ENCODE assay signal across 12 cellular contexts in genomic region chr9:129197978-129198736, GRCh38. TPM values are rescaled to one million over a fixed set of nuclear protein-coding genes. Genes with fewer than 3 reads are reported as not detected.
DNase-seq lines count a peak whose midpoint lies in the region; ATAC-seq and TF ChIP-seq lines count a peak whose summit lies in the region.
"Had no signal": no experiment of that assay in that cellular context is flagged by ENCODE, and none has a peak within 500 bp of the region (broad histone marks: within the 10 kb centered on the region; RNA-seq: fewer than 3 reads in every experiment).

No MANE protein-coding gene starts in this region.

- H3K36me3 Mint-ChIP-seq in H9 (ENCODE audit: insufficient read depth in 1 of 3, low read depth in 3 of 3) = no peaks in the 10 kb centered on the region

- no peak overlapping the region for H2BK120ac ChIP-seq in H9 (ENCODE audit: low read depth, low read length, poor library complexity, severe bottlenecking)

- no peak for ATAC-seq in HG02623 (IDR thresholded peaks at IDR 0.05; ENCODE audit: unreplicated experiment)
- ATAC-seq: naive thymus-derived CD4-positive, alpha-beta T cell had no signal

- no peak overlapping the region for H4K91ac ChIP-seq in H9 (ENCODE audit: insufficient read length, low read depth, low read length)

- H3K27me3 Mint-ChIP-seq in H9 (ENCODE audit: low read depth) = peaks cover 70% of the 10 kb centered on the region

- no peak overlapping the region for H3K56ac ChIP-seq in H9 (ENCODE audit: insufficient read length, low read depth, low read length)

- H4K20me1 ChIP-seq in H9 (ENCODE audit: control insufficient read depth, insufficient read depth, insufficient read length) = no peaks in the 10 kb centered on the region

- H3K27me3 ChIP-seq in H9 (ENCODE audit: insufficient read depth, low read length) (no peaks in the 10 kb centered on the region; the same call in 1 of the 2 replicates), brain microvascular endothelial cell (replicated peaks) (no peaks in the 10 kb centered on the region), skeletal muscle tissue (ENCODE audit: control insufficient read depth in 3 of 3, insufficient read depth in 3 of 3, low read length in 3 of 3) (peaks cover 14 to 20% (median 14%) of the 10 kb centered on the region in 3 donors), WERI-Rb-1 (ENCODE audit: insufficient read depth, low read depth, severe bottlenecking) (no peaks in the 10 kb centered on the region)
- H3K27me3 ChIP-seq: MG63 had no signal

- H2AFZ ChIP-seq in H9 (ENCODE audit: low read length) = no peak overlapping the region

- no peaks in the 10 kb centered on the region for H3K79me1 ChIP-seq in H9 (ENCODE audit: insufficient read depth, low read depth, low read length, poor library complexity, severe bottlenecking)

- H3K23ac ChIP-seq in H9 (ENCODE audit: insufficient read length, low read depth, low read length) = no peak overlapping the region

- H2BK12ac ChIP-seq in H9 (ENCODE audit: insufficient read length, low read depth, low read length) = no peak overlapping the region

- no CpG with 5 or more reads among the region's 26 CpGs for WGBS in H9 (ENCODE audit: extremely low coverage, insufficient read length, low lambda C conversion rate)

- H3K4ac ChIP-seq in H9 (ENCODE audit: low read depth, low read length) = no peak overlapping the region

- H3K4me1 ChIP-seq in H9 (ENCODE audit: insufficient read depth, low read length) (no peaks in the 10 kb centered on the region; the same call in 1 of the 2 replicates), skeletal muscle tissue (ENCODE audit: control insufficient read depth in 3 of 3, insufficient read depth in 3 of 3, low read length in 3 of 3) (peaks cover 7 to 13% (median 12%) of the 10 kb centered on the region in 3 donors)

- no peaks in the 10 kb centered on the region for H3K9me3 ChIP-seq in H9 (ENCODE audit: control insufficient read depth, low read depth, low read length)
- H3K9me3 ChIP-seq in skeletal muscle tissue (ENCODE audit: control insufficient read depth in 3 of 3, low read length in 3 of 3) = no peaks in the 10 kb centered on the region
- peaks cover 6% of the 10 kb centered on the region for H3K9me3 ChIP-seq in WERI-Rb-1 (ENCODE audit: severe bottlenecking)
- H3K9me3 ChIP-seq: MG63 had no signal

- 0 out of 2 replicates have a peak overlapping the region, but pooled peaks have one; percentile 25 for H3K14ac ChIP-seq in H9 (ENCODE audit: insufficient read depth, low read length)

- H3K9ac ChIP-seq in H9 (ENCODE audit: extremely low read depth, insufficient read length, low read length) (no peak overlapping the region), skeletal muscle tissue (ENCODE audit: low read depth in 1 of 3, low read length in 3 of 3) (peak overlapping the region; percentile 5 to 68 (median 19))

- no peaks in the 10 kb centered on the region for H3K36me3 ChIP-seq in brain microvascular endothelial cell (replicated peaks)
- H3K36me3 ChIP-seq in skeletal muscle tissue (ENCODE audit: control insufficient read depth in 3 of 3, insufficient read depth in 3 of 3, low read length in 3 of 3) = no peaks in the 10 kb centered on the region
- no peaks in the 10 kb centered on the region for H3K36me3 ChIP-seq in WERI-Rb-1
- H3K36me3 ChIP-seq: MG63 had no signal

- no peak overlapping the region for H4K5ac ChIP-seq in H9 (ENCODE audit: insufficient read length, low read depth, low read length)

- H3K4me3 ChIP-seq in brain microvascular endothelial cell (ENCODE audit: low read depth, low read length) = peak overlapping the region; percentile 30
- H3K4me3 ChIP-seq in skeletal muscle tissue (ENCODE audit: low read length in 3 of 3) = peak overlapping the region in 2 of 3 donors; percentile 6 to 18
- H3K4me3 ChIP-seq in WERI-Rb-1 (ENCODE audit: low read depth, low read length) = no peak overlapping the region
- H3K4me3 ChIP-seq: MG63 had no signal

- DNase-seq in H9 (no peak), brain microvascular endothelial cell (peak; percentile 84), islet precursor cell (peak; percentile 75), DMS 273 treated with DMSO at 0.1 percent for 48 hours (lab: John Stamatoyannopoulos, UW) (no peak), NCI-H187 (lab: John Stamatoyannopoulos, UW) (no peak), WERI-Rb-1 (no peak)
- DNase-seq: GF-D8; MG63; naive thymus-derived CD4-positive, alpha-beta T cell had no signal

- H3K4me1 Mint-ChIP-seq in H9 = peaks cover 17 to 29% of the 10 kb centered on the region in 2 experiments

- TF ChIP-seq CTCF in H9 (conservative IDR thresholded peaks at IDR 0.05) (no peak), brain microvascular endothelial cell (IDR thresholded peaks at IDR 0.05; ENCODE audit: low read depth, low read length, missing control alignments) (peak; percentile 31), WERI-Rb-1 (IDR thresholded peaks at IDR 0.05; ENCODE audit: low read depth, low read length) (no peak)

- no peaks in the 10 kb centered on the region for H3K9me3 Mint-ChIP-seq in H9
- H3K9me3 Mint-ChIP-seq: stimulated activated naive CD8-positive, alpha-beta T cell treated with anti-CD3 and anti-CD28 coated beads, Interleukin-15, Interleukin-2, amounts not matched to agents 100 ng/mL and 50 ng/mL, for 24 hours had no signal

- no peak overlapping the region for H3K27ac Mint-ChIP-seq in H9
- H3K27ac Mint-ChIP-seq: stimulated activated naive CD8-positive, alpha-beta T cell treated with anti-CD3 and anti-CD28 coated beads, Interleukin-15, Interleukin-2, amounts not matched to agents 100 ng/mL and 50 ng/mL, for 24 hours had no signal

- H3K27ac ChIP-seq in H9 (ENCODE audit: insufficient read length, low read depth, low read length) (no peak overlapping the region), brain microvascular endothelial cell (peak overlapping the region; percentile 89), skeletal muscle tissue (ENCODE audit: low read depth, low read length) (peak overlapping the region; percentile 66), WERI-Rb-1 (no peak overlapping the region)

- no peaks in the 10 kb centered on the region for H3K23me2 ChIP-seq in H9 (ENCODE audit: insufficient read length, low read depth, low read length, poor library complexity, severe bottlenecking)

- no peak overlapping the region for H3K18ac ChIP-seq in H9 (ENCODE audit: insufficient read length, low read depth, low read length)

- H2AK5ac ChIP-seq in H9 (ENCODE audit: insufficient read length, low read length) = no peak overlapping the region

- peak overlapping the region; percentile 21 for H3K4me2 ChIP-seq in H9 (ENCODE audit: insufficient read depth, insufficient read length, low read length)

- no peak overlapping the region for H4K8ac ChIP-seq in H9 (replicated peaks; ENCODE audit: insufficient read length, low read depth, low read length)

- H2BK15ac ChIP-seq in H9 (ENCODE audit: low read depth, low read length) = no peak overlapping the region

- H2BK5ac ChIP-seq in H9 (ENCODE audit: insufficient read length, low read length) = no peak overlapping the region

- no peak overlapping the region for H3T11ph ChIP-seq in H9 (ENCODE audit: low read length)

- no peak overlapping the region for H2BK20ac ChIP-seq in H9 (ENCODE audit: low read depth, low read length, poor library complexity, severe bottlenecking)

- in situ Hi-C loops in brain microvascular endothelial cell (cut with HindIII; ENCODE audit: low pct_ligation_motif_present, low sequenced_read_pairs) = no loop called here

- no peak overlapping the region for H3K4me3 Mint-ChIP-seq in H9
- H3K4me3 Mint-ChIP-seq: naive thymus-derived CD4-positive, alpha-beta T cell; stimulated activated naive CD8-positive, alpha-beta T cell treated with anti-CD3 and anti-CD28 coated beads, Interleukin-15, Interleukin-2, amounts not matched to agents 100 ng/mL and 50 ng/mL, for 24 hours had no signal

- H3K79me2 ChIP-seq in H9 (ENCODE audit: insufficient read depth, low read length) = no peaks in the 10 kb centered on the region

RNA-seq across cellular contexts. Expression of gene IER5L, which starts 20.1 kb away (rescaled TPM):
- total RNA-seq in H9 (2021) (1.0 and 1.3 TPM in 2 replicates), skeletal muscle tissue (16.7 TPM)

Comparison
In these comparisons a context has a peak if more than half of its experiments do, and no peak if none do; other contexts are left out.
1. DNase-seq: peak in brain microvascular endothelial cell (single experiment) and islet precursor cell (single experiment); none in H9 (single experiment), DMS 273 treated with DMSO at 0.1 percent for 48 hours (single experiment), NCI-H187 (0 of 2) and WERI-Rb-1 (single experiment).
2. H3K27ac ChIP-seq: peak in brain microvascular endothelial cell (single experiment) and skeletal muscle tissue (single experiment); none in H9 (single experiment) and WERI-Rb-1 (single experiment).